10 cellular contexts compared by ENCODE assay signal in genomic region chr5:1343315-1343751, GRCh38. TPM values are rescaled to one million over a fixed set of nuclear protein-coding genes. Genes with fewer than 3 reads are reported as not detected.
DNase-seq lines count a peak whose midpoint lies in the region; ATAC-seq lines count a peak whose summit lies in the region.
"Had no signal": no experiment of that assay in that cellular context is flagged by ENCODE, and none has a peak within 500 bp of the region (broad histone marks: within the 10 kb centered on the region; RNA-seq: fewer than 3 reads in every experiment).

No MANE protein-coding gene starts in this region.

- no peaks in the 10 kb centered on the region for H3K27me3 ChIP-seq in iPS-18a (ENCODE audit: control insufficient read depth, insufficient read depth, low read length)
- H3K27me3 ChIP-seq: vagina had no signal

- DNase-seq in activated T-cell treated with anti-CD3 and anti-CD28 coated beads, Interleukin-2, amount 50 U/mL, for 4 hours: no peak
- DNase-seq in activated T-cell treated with anti-CD3 and anti-CD28 coated beads, Interleukin-2, amount 50 U/mL, for 1 hour: no peak
- DNase-seq in T-helper 17 cell (no peak), NCI-H345 (lab: John Stamatoyannopoulos, UW) (no peak), iPS-NIHi11 (ENCODE audit: low spot score) (no peak)
- DNase-seq in stimulated activated naive CD8-positive, alpha-beta T cell treated with anti-CD3 and anti-CD28 coated beads, Interleukin-15, amount 100 ng/mL, for 72 hours: no peak
- DNase-seq: stimulated activated CD4-positive, alpha-beta T cell treated with anti-CD3 and anti-CD28 coated beads, Interleukin-12 subunit alpha, Interleukin-12 subunit beta, amount 100 ng/mL, for 4 hours had no signal

- H3K9ac ChIP-seq in iPS-18a (ENCODE audit: low read length): no peak overlapping the region

- H3K9me3 ChIP-seq in T-helper 17 cell (ENCODE audit: control insufficient read depth, low read length, poor library complexity, severe bottlenecking): no peaks in the 10 kb centered on the region
- no peaks in the 10 kb centered on the region for H3K9me3 ChIP-seq in iPS-18a (ENCODE audit: control insufficient read depth, low read depth, low read length)
- H3K9me3 ChIP-seq: vagina had no signal

- peaks cover 23% of the 10 kb centered on the region for H3K36me3 Mint-ChIP-seq in activated T-cell treated with anti-CD3 and anti-CD28 coated beads, Interleukin-2, amount 50 U/mL, for 4 hours (ENCODE audit: insufficient read depth)
- no peaks in the 10 kb centered on the region for H3K36me3 Mint-ChIP-seq in T-helper 17 cell (ENCODE audit: low read depth)

- H3K4me1 Mint-ChIP-seq in activated T-cell treated with anti-CD3 and anti-CD28 coated beads, Interleukin-2, amount 50 U/mL, for 4 hours (ENCODE audit: low read depth): peaks cover 32% of the 10 kb centered on the region
- H3K4me1 Mint-ChIP-seq in T-helper 17 cell: peaks cover 21% of the 10 kb centered on the region
- peaks cover 42% of the 10 kb centered on the region for H3K4me1 Mint-ChIP-seq in stimulated activated naive CD8-positive, alpha-beta T cell treated with anti-CD3 and anti-CD28 coated beads, Interleukin-15, amount 100 ng/mL, for 72 hours

- ATAC-seq in activated T-cell treated with anti-CD3 and anti-CD28 coated beads, Interleukin-2, amount 50 U/mL, for 4 hours: no peak
- ATAC-seq in T-helper 17 cell (no peak), HG02588 (IDR thresholded peaks at IDR 0.05; ENCODE audit: unreplicated experiment) (no peak)
- no peak for ATAC-seq in stimulated activated naive CD8-positive, alpha-beta T cell treated with anti-CD3 and anti-CD28 coated beads, Interleukin-15, amount 100 ng/mL, for 72 hours

- peak overlapping the region; percentile 90 for H3K4me3 Mint-ChIP-seq in activated T-cell treated with anti-CD3 and anti-CD28 coated beads, Interleukin-2, amount 50 U/mL, for 4 hours
- peak overlapping the region; percentile 89 for H3K4me3 Mint-ChIP-seq in T-helper 17 cell
- peak overlapping the region; percentile 58 to 92 for H3K4me3 Mint-ChIP-seq in stimulated activated naive CD8-positive, alpha-beta T cell treated with anti-CD3 and anti-CD28 coated beads, Interleukin-15, amount 100 ng/mL, for 72 hours

- H3K4me3 ChIP-seq in iPS-18a (ENCODE audit: low read length): peak overlapping the region; percentile 92

- peaks cover 39% of the 10 kb centered on the region for H3K36me3 ChIP-seq in iPS-18a (ENCODE audit: control insufficient read depth, low read depth, low read length)

- no peak overlapping the region for H3K27ac Mint-ChIP-seq in T-helper 17 cell
- H3K27ac Mint-ChIP-seq in stimulated activated naive CD8-positive, alpha-beta T cell treated with anti-CD3 and anti-CD28 coated beads, Interleukin-15, amount 100 ng/mL, for 72 hours: peak overlapping the region in 1 of 2 donors; percentile 74

- no peaks in the 10 kb centered on the region for H3K27me3 Mint-ChIP-seq in activated T-cell treated with anti-CD3 and anti-CD28 coated beads, Interleukin-2, amount 50 U/mL, for 4 hours (ENCODE audit: low read depth)
- no peaks in the 10 kb centered on the region for H3K27me3 Mint-ChIP-seq in T-helper 17 cell
- H3K27me3 Mint-ChIP-seq in stimulated activated naive CD8-positive, alpha-beta T cell treated with anti-CD3 and anti-CD28 coated beads, Interleukin-15, amount 100 ng/mL, for 72 hours: no peaks in the 10 kb centered on the region

- no peaks in the 10 kb centered on the region for H3K4me1 ChIP-seq in iPS-18a (ENCODE audit: control insufficient read depth, low read depth, low read length)

- H3K27ac ChIP-seq in iPS-18a (ENCODE audit: low read length): no peak overlapping the region
- H3K27ac ChIP-seq: vagina had no signal

- no peaks in the 10 kb centered on the region for H3K9me3 Mint-ChIP-seq in activated T-cell treated with anti-CD3 and anti-CD28 coated beads, Interleukin-2, amount 50 U/mL, for 4 hours
- H3K9me3 Mint-ChIP-seq in stimulated activated naive CD8-positive, alpha-beta T cell treated with anti-CD3 and anti-CD28 coated beads, Interleukin-15, amount 100 ng/mL, for 72 hours: no peaks in the 10 kb centered on the region

RNA-seq across cellular contexts. Expression of gene CLPTM1L, which starts 1.6 kb away (rescaled TPM):
- 100 to 1,000 TPM; 143 to 150 (median 145) TPM for total RNA-seq in activated T-cell treated with anti-CD3 and anti-CD28 coated beads, Interleukin-2, amount 50 U/mL, for 4 hours
- 10 to 100 TPM; 70.5 to 80.9 TPM for total RNA-seq in T-helper 17 cell

RNA-seq across cellular contexts. Expression of gene TERT, which starts 48.5 kb away (rescaled TPM):
- total RNA-seq in activated T-cell treated with anti-CD3 and anti-CD28 coated beads, Interleukin-2, amount 50 U/mL, for 4 hours: 10 to 100 TPM in 2 of 3 donors, 1 to 10 TPM in 1; 9.5 to 16.7 (median 10.5) TPM
- under 1 TPM; 0.10 to 0.80 TPM for total RNA-seq in T-helper 17 cell
- total RNA-seq: vagina had no signal

Comparison
In these comparisons a context has a peak if more than half of its experiments do, and no peak if none do; other contexts are left out.
1. RNA of gene TERT, which starts 48.5 kb away (total RNA-seq): 9.5 to 16.7 TPM in activated T-cell treated with anti-CD3 and anti-CD28 coated beads, Interleukin-2, amount 50 U/mL, for 4 hours; 0.10 to 0.80 TPM in T-helper 17 cell; every median in the first group is over 4 times any median in the second.
2. Peak in every context shown above with its lines, with median percentiles within 50 percentile points of each other: H3K4me3 Mint-ChIP-seq.